ENCODE assay signal across 18 cellular contexts in genomic region chr2:240813231-240813921, GRCh38. TPM values are rescaled to one million over a fixed set of nuclear protein-coding genes. Genes with fewer than 3 reads are reported as not detected.
"Had no signal": no experiment of that assay in that cellular context is flagged by ENCODE, and none has a peak within 500 bp of the region (broad histone marks: within the 10 kb centered on the region; RNA-seq: fewer than 3 reads in every experiment).

No MANE protein-coding gene starts in this region.

- ATAC-seq: effector memory CD8-positive, alpha-beta T cell; left colon; mucosa of descending colon; naive thymus-derived CD4-positive, alpha-beta T cell; right cardiac atrium; stimulated activated naive CD8-positive, alpha-beta T cell treated with anti-CD3 and anti-CD28 coated beads, Interleukin-15, amount 100 ng/mL, for 72 hours; T-helper 17 cell had no signal

- H3K4me3 ChIP-seq: mucosa of descending colon, prostate gland, thoracic aorta had no signal

- H3K36me3 ChIP-seq: prostate gland, thoracic aorta had no signal

- DNase-seq: activated CD4-positive, alpha-beta T cell treated with anti-CD3 and anti-CD28 coated beads, Interleukin-2, amount 10 ng/mL, durations not matched to agents 24 days and 14 days; activated CD4-positive, CD25-positive, alpha-beta regulatory T cell; cerebellar nuclear complex; effector memory CD8-positive, alpha-beta T cell; foreskin melanocyte; mucosa of descending colon; small intestine; T-helper 17 cell had no signal

- H3K4me3 Mint-ChIP-seq: activated CD4-positive, alpha-beta T cell treated with anti-CD3 and anti-CD28 coated beads, Interleukin-2, amount 10 ng/mL, durations not matched to agents 24 days and 14 days; dendritic cell treated with granulocyte-macrophage colony-stimulating factor and Interleukin-4, amounts not matched to agents 40 ng/mL and 50 ng/mL, for 4 days; effector memory CD8-positive, alpha-beta T cell; naive thymus-derived CD4-positive, alpha-beta T cell; stimulated activated naive CD8-positive, alpha-beta T cell treated with anti-CD3 and anti-CD28 coated beads, Interleukin-15, amount 100 ng/mL, for 72 hours; T-helper 17 cell had no signal

- FAIRE-seq: small intestine had no signal

- H3K9me3 ChIP-seq: prostate gland, thoracic aorta had no signal

- H3K27ac ChIP-seq: epithelial cell of prostate, prostate gland, thoracic aorta had no signal

- H3K4me1 Mint-ChIP-seq: activated CD4-positive, alpha-beta T cell treated with anti-CD3 and anti-CD28 coated beads, Interleukin-2, amount 10 ng/mL, durations not matched to agents 24 days and 14 days had no signal

- H3K4me1 ChIP-seq: prostate gland had no signal

RNA-seq across cellular contexts. Expression of gene KIF1A, which starts 6.6 kb away (rescaled TPM):
- total RNA-seq: fibroblast of lung had no signal
- polyA plus RNA-seq: naive thymus-derived CD4-positive, alpha-beta T cell had no signal

RNA-seq across cellular contexts. Expression of gene AGXT, which starts 55.2 kb away (rescaled TPM):
- total RNA-seq: activated CD4-positive, alpha-beta T cell treated with anti-CD3 and anti-CD28 coated beads, Interleukin-2, amount 10 ng/mL, durations not matched to agents 24 days and 14 days; aorta; fibroblast of lung; naive thymus-derived CD4-positive, alpha-beta T cell; prostate gland; right cardiac atrium; T-helper 17 cell; thoracic aorta had no signal
- polyA plus RNA-seq: aorta; fibroblast of lung; naive thymus-derived CD4-positive, alpha-beta T cell had no signal
